1 cellular context compared by ENCODE assay signal in the genomic region with DNA sequence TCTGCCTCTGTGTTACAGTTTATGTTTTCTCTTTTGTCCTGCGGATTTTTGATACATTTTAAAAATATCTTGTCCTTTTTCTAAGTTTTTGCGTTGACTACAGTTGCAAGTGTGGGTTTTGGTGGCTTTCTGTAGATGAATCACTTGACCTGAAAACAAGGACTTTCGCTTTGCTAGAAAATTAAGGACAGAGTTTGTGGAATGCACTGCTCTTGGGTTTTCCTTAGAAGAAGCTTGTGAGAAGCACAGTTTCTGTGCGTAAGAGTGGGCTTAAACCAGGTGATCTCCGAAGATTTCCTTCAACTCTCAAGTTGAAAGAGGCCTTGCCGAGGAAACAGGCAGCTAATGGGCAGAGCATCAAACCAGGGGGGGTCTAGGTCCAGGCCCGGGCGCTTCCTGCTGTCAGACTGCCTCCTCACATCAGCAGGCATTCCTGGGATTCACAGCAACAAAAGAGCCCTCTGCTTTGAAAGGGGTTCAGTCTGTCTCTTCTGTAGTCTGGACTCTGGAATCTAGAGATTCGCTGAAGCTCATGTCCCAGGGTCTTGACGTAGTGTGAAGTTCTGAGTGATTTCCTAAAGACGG.
TF ChIP-seq lines count a peak whose summit lies in the region.

No MANE protein-coding gene starts in this region.

TF ChIP-seq in SK-N-SH, 30 proteins besides CTCF, POLR2A, EP300 and RAD21 (continued from another document):
- TF ChIP-seq JUND (IDR thresholded peaks at IDR 0.05), result no peak
- TF ChIP-seq RCOR1 (IDR thresholded peaks at IDR 0.05; ENCODE audit: low read length), result no peak
- no peak for TF ChIP-seq YY1 (IDR thresholded peaks at IDR 0.05; ENCODE audit: low read depth)
